ENCODE assay signal across 16 cellular contexts in genomic region chr12:31230004-31230403, GRCh38.
"Had no signal": no experiment of that assay in that cellular context is flagged by ENCODE, and none has a peak within 500 bp of the region (broad histone marks: within the 10 kb centered on the region; RNA-seq: fewer than 3 reads in every experiment).

No MANE protein-coding gene starts in this region.

- H3K4me3 ChIP-seq: gastroesophageal sphincter, mucosa of descending colon, ovary, right atrium auricular region, stomach, upper lobe of left lung, vagina had no signal

- H3K27ac ChIP-seq: gastroesophageal sphincter, ovary, right atrium auricular region, upper lobe of left lung, vagina had no signal

- H3K36me3 ChIP-seq: gastroesophageal sphincter, ovary, right atrium auricular region, stomach, upper lobe of left lung, vagina had no signal

- ATAC-seq: effector memory CD8-positive, alpha-beta T cell; gastroesophageal sphincter; naive thymus-derived CD8-positive, alpha-beta T cell had no signal

- H3K27me3 ChIP-seq: ovary, right atrium auricular region, stomach, upper lobe of left lung, vagina had no signal

- DNase-seq: cerebellar nuclear complex; effector memory CD8-positive, alpha-beta T cell; glutamatergic neuron; kidney glomerular epithelial cell; naive thymus-derived CD8-positive, alpha-beta T cell; ovary; stimulated activated CD4-positive, alpha-beta T cell treated with anti-CD3 and anti-CD28 coated beads, Interleukin-12 subunit alpha, Interleukin-12 subunit beta, amount 100 ng/mL, for 4 hours; stimulated activated naive CD4-positive, alpha-beta T cell had no signal

- H3K4me1 ChIP-seq: gastroesophageal sphincter, right atrium auricular region, vagina had no signal

- H3K9me3 ChIP-seq: mucosa of descending colon, ovary, right atrium auricular region, stomach, upper lobe of left lung, vagina had no signal

- FAIRE-seq: colon, small intestine had no signal
